ENCODE assay signal across 7 cellular contexts in genomic region chr2:204108301-204108700, GRCh38.
DNase-seq lines count a peak whose midpoint lies in the region; ATAC-seq, FAIRE-seq and TF ChIP-seq lines count a peak whose summit lies in the region.

No MANE protein-coding gene starts in this region.

- peak; percentile 57 for ATAC-seq in HG03354 (IDR thresholded peaks at IDR 0.05; ENCODE audit: poor library complexity, severe bottlenecking, unreplicated experiment)
- peak; percentile 81 for ATAC-seq in K562

- BruUV-seq in K562 (replicated peaks; lab: Mats Ljungman, UMichigan) = no TSS peak

- no peak for TF ChIP-seq EP300 in K562 (IDR thresholded peaks at IDR 0.05; ENCODE audit: low read length)

- no peaks in the 10 kb centered on the region for H3K79me2 ChIP-seq in K562 (ENCODE audit: control insufficient read depth, insufficient read depth, low read length)

- peak in 1 of 2 experiments; percentile 33; a peak in 2 of 4 replicates for TF ChIP-seq RAD21 in K562 (CRISPR knock-in tag; conservative IDR thresholded peaks at IDR 0.05 in 1 of 2, IDR thresholded peaks at IDR 0.05 in 1 of 2)
- peak; percentile 74 to 81 for TF ChIP-seq RAD21 in liver (IDR thresholded peaks at IDR 0.05)

- H3K9me3 ChIP-seq in K562 (replicated peaks; ENCODE audit: control insufficient read depth, insufficient read depth, low read depth, low read length) (no peaks in the 10 kb centered on the region), liver (ENCODE audit: control insufficient read depth in 4 of 4, low read length in 3 of 4) (no peaks in the 10 kb centered on the region), thymus (ENCODE audit: control insufficient read depth) (no peaks in the 10 kb centered on the region)

- no peak overlapping the region for H3K4me3 ChIP-seq in K562
- no peak overlapping the region for H3K4me3 ChIP-seq in liver (ENCODE audit: low read depth in 1 of 3, low read length in 3 of 3)
- peak overlapping the region; percentile 6 for H3K4me3 ChIP-seq in thymus (ENCODE audit: low read length)

- no peaks in the 10 kb centered on the region for H4K20me1 ChIP-seq in K562 (replicated peaks; ENCODE audit: control insufficient read depth, insufficient read depth, low read length)

- TF ChIP-seq CTCF in GM12872 (IDR thresholded peaks at IDR 0.05; ENCODE audit: insufficient read depth, low read depth, low read length) (peak; percentile 57), RWPE1 (conservative IDR thresholded peaks at IDR 0.05; ENCODE audit: low read depth) (no peak), K562 (IDR thresholded peaks at IDR 0.05 in 2 of 3, conservative IDR thresholded peaks at IDR 0.05 in 1 of 3; ENCODE audit: insufficient read depth in 2 of 3, low read depth in 1 of 3, low read length in 3 of 3) (peak; percentile 32 to 37 (median 36); a peak in 3 of 6 replicates), liver (IDR thresholded peaks at IDR 0.05; ENCODE audit: low read depth, low read length, missing input control) (peak; percentile 44)

- H3K36me3 ChIP-seq in K562 (ENCODE audit: control insufficient read depth, insufficient read depth, low read length) (no peaks in the 10 kb centered on the region), liver (ENCODE audit: control insufficient read depth in 4 of 4, insufficient read depth in 3 of 4, low read depth in 1 of 4, low read length in 3 of 4) (no peaks in the 10 kb centered on the region), thymus (ENCODE audit: control insufficient read depth, insufficient read depth) (no peaks in the 10 kb centered on the region)

- no peak overlapping the region for H2AFZ ChIP-seq in K562 (ENCODE audit: low read depth, low read length)

- CTCF ChIA-PET in RWPE1 (lab: Yijun Ruan, JAX) = no interaction called here
- CTCF ChIA-PET in K562 (lab: Yijun Ruan, JAX; ENCODE audit: low intra/inter-chr PET ratio) = interaction anchor here (0.7 kb wide), 1 partner anchor 1576 kb away, joined by 3 read pairs; no protein-coding TSS in a partner anchor

- intact Hi-C loops in K562 (cut with micrococcal nuclease) = loop anchor here (1.0 to 2.0 kb wide), 2 partner anchors 37 to 70 kb away; no protein-coding TSS in a partner anchor

- H3K27ac ChIP-seq in RWPE1 = no peak overlapping the region
- no peak overlapping the region for H3K27ac ChIP-seq in K562 (ENCODE audit: extremely low read depth, low read depth, low read length)
- H3K27ac ChIP-seq in liver (ENCODE audit: low read depth in 1 of 2, low read length in 2 of 2) = no peak overlapping the region
- no peak overlapping the region for H3K27ac ChIP-seq in thymus (ENCODE audit: low read depth)

- no peak for TF ChIP-seq POLR2A in K562 (conservative IDR thresholded peaks at IDR 0.05)

- POLR2A ChIA-PET in RWPE1 (lab: Yijun Ruan, JAX; ENCODE audit: low non-redundant PET) (no interaction called here), K562 (lab: Yijun Ruan, JAX) (no interaction called here)

- no peak overlapping the region for H3K9ac ChIP-seq in K562 (ENCODE audit: insufficient read depth in 1 of 2, low read depth in 2 of 2, low read length in 2 of 2)
- H3K9ac ChIP-seq in liver (ENCODE audit: low read depth in 1 of 2, low read length in 2 of 2) = no peak overlapping the region

- H3K4me1 ChIP-seq in K562 (replicated peaks in 1 of 2; ENCODE audit: control insufficient read depth in 2 of 2, insufficient read depth in 2 of 2, low read length in 2 of 2) (no peaks in the 10 kb centered on the region), liver (ENCODE audit: control insufficient read depth in 4 of 4, insufficient read depth in 4 of 4, low read length in 3 of 4) (peaks cover 0 to 4% (median 0%) of the 10 kb centered on the region in 4 donors), thymus (ENCODE audit: control insufficient read depth, insufficient read depth, low read length) (peaks cover 23% of the 10 kb centered on the region)

- WGBS in K562 (ENCODE audit: insufficient coverage, low coverage, missing lambda C conversion rate) = 0% methylated on average over 3 of the region's 3 CpGs
- WGBS in liver = 36% methylated on average over 3 of the region's 3 CpGs
- 15% methylated on average over 3 of the region's 3 CpGs for WGBS in thymus

- no peaks in the 10 kb centered on the region for H3K9me1 ChIP-seq in K562 (ENCODE audit: control insufficient read depth, insufficient read depth, low read length)

- FAIRE-seq in K562 (lab: Jason Lieb, UNC) = peak; percentile 37
- no peak for FAIRE-seq in RCC 7860 (lab: Jason Lieb, UNC)

- DNase-seq in RWPE1 (ENCODE audit: low spot score) (peak; percentile 31), K562 (ENCODE audit: extremely low read depth in 1 of 4, low spot score in 3 of 4) (peak; percentile 42 to 72 (median 66)), RCC 7860 (ENCODE audit: low spot score) (no peak)

- in situ Hi-C loops in K562 (cut with MboI) = no loop called here

- H3K27me3 ChIP-seq in K562 (ENCODE audit: control insufficient read depth in 2 of 2, insufficient read depth in 2 of 2, low read length in 2 of 2) (peaks cover 0 to 11% of the 10 kb centered on the region in 2 experiments; a peak in 2 of 5 replicates), liver (ENCODE audit: control insufficient read depth in 4 of 4, insufficient read depth in 4 of 4, low read length in 3 of 4) (no peaks in the 10 kb centered on the region), thymus (ENCODE audit: control insufficient read depth, insufficient read depth) (no peaks in the 10 kb centered on the region)

- no peak overlapping the region for H3K4me2 ChIP-seq in K562 (ENCODE audit: insufficient read depth, low read length)

TF ChIP-seq in K562, 482 proteins besides CTCF, POLR2A, EP300 and RAD21 (continues in another document):
- TF ChIP-seq ZEB2 (IDR thresholded peaks at IDR 0.05) (no peak), MAFK (IDR thresholded peaks at IDR 0.05; ENCODE audit: low read length) (no peak), EGR1 (conservative IDR thresholded peaks at IDR 0.05) (peak; percentile 40; the same call in 1 of the 2 replicates), RBM39 (optimal IDR thresholded peaks at IDR 0.05; ENCODE audit: low read depth, low read length) (no peak), PKNOX1 (IDR thresholded peaks at IDR 0.05) (peak; percentile 26; the same call in 1 of the 2 replicates), VEZF1 (CRISPR knock-in tag; IDR thresholded peaks at IDR 0.05) (peak; percentile 64)

TF ChIP-seq in liver, 16 proteins besides CTCF, POLR2A, EP300 and RAD21:
- TF ChIP-seq FOXA2 (IDR thresholded peaks at IDR 0.05) (no peak), SP1 (IDR thresholded peaks at IDR 0.05) (no peak)
